7 cellular contexts compared by ENCODE assay signal in genomic region chrX:78429172-78429571, GRCh38.
"Had no signal": no experiment of that assay in that cellular context is flagged by ENCODE, and none has a peak within 500 bp of the region (broad histone marks: within the 10 kb centered on the region; RNA-seq: fewer than 3 reads in every experiment).

No MANE protein-coding gene starts in this region.

- FAIRE-seq: G401.6, GM12878, GM12891, GM12892, GM19239 had no signal

- DNase-seq: GDM1, GF-D8 had no signal

- ATAC-seq: GM12878 had no signal

- H3K4me3 ChIP-seq: GM12878 had no signal
